Comparison of ENCODE assay signal across 11 cellular contexts in genomic region chr2:218885981-218886447, GRCh38. TPM values are rescaled to one million over a fixed set of nuclear protein-coding genes. Genes with fewer than 3 reads are reported as not detected.
DNase-seq lines count a peak whose midpoint lies in the region; ATAC-seq and TF ChIP-seq lines count a peak whose summit lies in the region.
"Had no signal": no experiment of that assay in that cellular context is flagged by ENCODE, and none has a peak within 500 bp of the region (broad histone marks: within the 10 kb centered on the region; RNA-seq: fewer than 3 reads in every experiment).

No MANE protein-coding gene starts in this region.

- no peaks in the 10 kb centered on the region for H3K9me3 ChIP-seq in MM.1S (replicated peaks; ENCODE audit: insufficient read depth, low read length)

- POLR2A ChIA-PET in activated CD8-positive, alpha-beta T cell treated with anti-CD3 and anti-CD28 coated beads for 36 hours (lab: Charles Lee): interaction anchor here (0.9 to 16.8 kb wide), 3 partner anchors 8 to 343 kb away, joined by 3 to 284 read pairs (median 24); partner anchors contain the start of gene WNT10A
- POLR2A ChIA-PET in activated CD8-positive, alpha-beta T cell treated with anti-CD3 and anti-CD28 coated beads, Interleukin-2, amount 10 ng/mL, durations not matched to agents 7 days and 5 days (lab: Charles Lee): no interaction called here

- H3K36me3 Mint-ChIP-seq in activated CD8-positive, alpha-beta T cell treated with anti-CD3 and anti-CD28 coated beads for 36 hours (ENCODE audit: low read depth): peaks cover 15% of the 10 kb centered on the region
- H3K36me3 Mint-ChIP-seq in activated CD8-positive, alpha-beta T cell treated with anti-CD3 and anti-CD28 coated beads, Interleukin-2, amount 10 ng/mL, durations not matched to agents 7 days and 5 days (ENCODE audit: low read depth): no peaks in the 10 kb centered on the region
- H3K36me3 Mint-ChIP-seq in CD14-positive monocyte: peaks cover 0 to 12% of the 10 kb centered on the region in 2 donors

- intact Hi-C loops in activated CD8-positive, alpha-beta T cell treated with anti-CD3 and anti-CD28 coated beads for 36 hours (cut with micrococcal nuclease): no loop called here
- intact Hi-C loops in Right ventricle myocardium inferior (cut with DNase I): no loop called here
- intact Hi-C loops in CD14-positive monocyte (cut with micrococcal nuclease): no loop called here

- no peak for ATAC-seq in activated CD8-positive, alpha-beta T cell treated with anti-CD3 and anti-CD28 coated beads for 36 hours
- no peak for ATAC-seq in activated CD8-positive, alpha-beta T cell treated with anti-CD3 and anti-CD28 coated beads, Interleukin-2, amount 10 ng/mL, durations not matched to agents 7 days and 5 days
- ATAC-seq in HG02678 (IDR thresholded peaks at IDR 0.05; ENCODE audit: unreplicated experiment): peak; percentile 58
- no peak for ATAC-seq in Right ventricle myocardium inferior

- no peaks in the 10 kb centered on the region for H3K36me3 ChIP-seq in MM.1S (replicated peaks; ENCODE audit: insufficient read depth, low read length)

- H3K9me2 ChIP-seq in MM.1S (replicated peaks; ENCODE audit: insufficient read depth, low read length): no peaks in the 10 kb centered on the region

- no peak for TF ChIP-seq CTCF in activated CD8-positive, alpha-beta T cell treated with anti-CD3 and anti-CD28 coated beads for 36 hours (IDR thresholded peaks at IDR 0.05)
- TF ChIP-seq CTCF in MM.1S (IDR thresholded peaks at IDR 0.05; ENCODE audit: low read length) (no peak), CD14-positive monocyte (IDR thresholded peaks at IDR 0.05) (no peak)

- no peaks in the 10 kb centered on the region for H3K9me3 Mint-ChIP-seq in activated CD8-positive, alpha-beta T cell treated with anti-CD3 and anti-CD28 coated beads for 36 hours
- H3K9me3 Mint-ChIP-seq in activated CD8-positive, alpha-beta T cell treated with anti-CD3 and anti-CD28 coated beads, Interleukin-2, amount 10 ng/mL, durations not matched to agents 7 days and 5 days (ENCODE audit: insufficient read depth): no peaks in the 10 kb centered on the region
- peaks cover 0 to 18% (median 4%) of the 10 kb centered on the region in 7 donors for H3K9me3 Mint-ChIP-seq in CD14-positive monocyte

- no peak overlapping the region for H3K4me3 Mint-ChIP-seq in activated CD8-positive, alpha-beta T cell treated with anti-CD3 and anti-CD28 coated beads for 36 hours
- no peak overlapping the region for H3K4me3 Mint-ChIP-seq in activated CD8-positive, alpha-beta T cell treated with anti-CD3 and anti-CD28 coated beads, Interleukin-2, amount 10 ng/mL, durations not matched to agents 7 days and 5 days
- no peak overlapping the region for H3K4me3 Mint-ChIP-seq in CD14-positive monocyte

- no peak overlapping the region for H2AFZ ChIP-seq in MM.1S (ENCODE audit: low read length)

- no peaks in the 10 kb centered on the region for H4K20me1 ChIP-seq in MM.1S (ENCODE audit: insufficient read depth, low read length)

- H3K27me3 ChIP-seq in MM.1S (replicated peaks; ENCODE audit: insufficient read depth, low read length): no peaks in the 10 kb centered on the region

- CTCF ChIA-PET in activated CD8-positive, alpha-beta T cell treated with anti-CD3 and anti-CD28 coated beads for 36 hours (lab: Charles Lee): interaction anchor here (1.3 to 23.0 kb wide), 3 partner anchors 6 to 109 kb away, joined by 3 to 1101 read pairs (median 1101); partner anchors contain the start of gene WNT10A
- CTCF ChIA-PET in activated CD8-positive, alpha-beta T cell treated with anti-CD3 and anti-CD28 coated beads, Interleukin-2, amount 10 ng/mL, durations not matched to agents 7 days and 5 days (lab: Charles Lee): interaction anchor here (1.1 to 22.4 kb wide), 4 partner anchors 9 to 43 kb away, joined by 3 to 930 read pairs (median 60); no protein-coding TSS in a partner anchor

- H3K9ac ChIP-seq in MM.1S (ENCODE audit: low read length): peak overlapping the region; percentile 82

- peaks cover 73% of the 10 kb centered on the region for H3K79me2 ChIP-seq in MM.1S (ENCODE audit: low read length)

- no peak overlapping the region for H3K4me3 ChIP-seq in MM.1S (ENCODE audit: low read length)

- DNase-seq in activated CD8-positive, alpha-beta T cell treated with anti-CD3 and anti-CD28 coated beads for 36 hours: no peak
- no peak for DNase-seq in activated CD8-positive, alpha-beta T cell treated with anti-CD3 and anti-CD28 coated beads, Interleukin-2, amount 10 ng/mL, durations not matched to agents 7 days and 5 days
- DNase-seq in MM.1S (peak; percentile 73), NCI-H2171 (lab: John Stamatoyannopoulos, UW) (no peak), Right ventricle myocardium inferior (ENCODE audit: missing footprints) (no peak), CD14-positive monocyte (ENCODE audit: low spot score) (no peak)
- no peak for DNase-seq in stimulated activated naive CD4-positive, alpha-beta T cell treated with Interleukin-2 at 50 U/mL for 16 hours (lab: John Stamatoyannopoulos, UW)
- DNase-seq: NCI-H2029 had no signal

- H3K27ac ChIP-seq in MM.1S (ENCODE audit: low read length): peak overlapping the region; percentile 86

- H3K4me1 Mint-ChIP-seq in activated CD8-positive, alpha-beta T cell treated with anti-CD3 and anti-CD28 coated beads for 36 hours (ENCODE audit: low read depth): peaks cover 36% of the 10 kb centered on the region
- H3K4me1 Mint-ChIP-seq in activated CD8-positive, alpha-beta T cell treated with anti-CD3 and anti-CD28 coated beads, Interleukin-2, amount 10 ng/mL, durations not matched to agents 7 days and 5 days (ENCODE audit: low read depth): peaks cover 4% of the 10 kb centered on the region
- H3K4me1 Mint-ChIP-seq in CD14-positive monocyte: peaks cover 9% of the 10 kb centered on the region

- peaks cover 33% of the 10 kb centered on the region for H3F3A ChIP-seq in MM.1S (ENCODE audit: insufficient read depth, low read length)

- peak overlapping the region; percentile 7 for H3K27ac Mint-ChIP-seq in activated CD8-positive, alpha-beta T cell treated with anti-CD3 and anti-CD28 coated beads for 36 hours
- no peak overlapping the region for H3K27ac Mint-ChIP-seq in activated CD8-positive, alpha-beta T cell treated with anti-CD3 and anti-CD28 coated beads, Interleukin-2, amount 10 ng/mL, durations not matched to agents 7 days and 5 days
- no peak overlapping the region for H3K27ac Mint-ChIP-seq in CD14-positive monocyte

- H3K27me3 Mint-ChIP-seq in activated CD8-positive, alpha-beta T cell treated with anti-CD3 and anti-CD28 coated beads for 36 hours: peaks cover 12% of the 10 kb centered on the region
- H3K27me3 Mint-ChIP-seq in activated CD8-positive, alpha-beta T cell treated with anti-CD3 and anti-CD28 coated beads, Interleukin-2, amount 10 ng/mL, durations not matched to agents 7 days and 5 days (ENCODE audit: low read depth): peaks cover 62% of the 10 kb centered on the region
- H3K27me3 Mint-ChIP-seq in CD14-positive monocyte (ENCODE audit: low read depth in 3 of 3): peaks cover 57 to 84% (median 61%) of the 10 kb centered on the region in 3 donors

- peak overlapping the region; percentile 93 for H3K4me2 ChIP-seq in MM.1S (ENCODE audit: low read depth, low read length)

- peaks cover 61% of the 10 kb centered on the region for H3K4me1 ChIP-seq in MM.1S (ENCODE audit: low read length)

RNA-seq across cellular contexts. Expression of gene WNT10A, which starts 5.4 kb away (rescaled TPM):
- total RNA-seq in activated CD8-positive, alpha-beta T cell treated with anti-CD3 and anti-CD28 coated beads for 36 hours: 10 to 100 TPM; 27.9 to 29.2 TPM
- total RNA-seq in activated CD8-positive, alpha-beta T cell treated with anti-CD3 and anti-CD28 coated beads, Interleukin-2, amount 10 ng/mL, durations not matched to agents 7 days and 5 days: not detected
- total RNA-seq in Right ventricle myocardium inferior: not detected
- polyA plus RNA-seq in CD14-positive monocyte: not detected
- total RNA-seq: H1 had no signal

RNA-seq across cellular contexts. Expression of gene WNT6, which starts 26.4 kb away (rescaled TPM):
- under 1 TPM; 0.25 to 0.34 TPM for total RNA-seq in activated CD8-positive, alpha-beta T cell treated with anti-CD3 and anti-CD28 coated beads for 36 hours
- not detected for total RNA-seq in activated CD8-positive, alpha-beta T cell treated with anti-CD3 and anti-CD28 coated beads, Interleukin-2, amount 10 ng/mL, durations not matched to agents 7 days and 5 days
- total RNA-seq in Right ventricle myocardium inferior: 2.1 TPM
- polyA plus RNA-seq in CD14-positive monocyte: under 1 TPM; 0.27 to 0.37 TPM
- total RNA-seq: H1 had no signal
- polyA plus RNA-seq: H1 had no signal

RNA-seq across cellular contexts. Expression of gene PRKAG3, which starts 54.4 kb away (rescaled TPM):
- total RNA-seq in activated CD8-positive, alpha-beta T cell treated with anti-CD3 and anti-CD28 coated beads for 36 hours: not detected
- total RNA-seq in activated CD8-positive, alpha-beta T cell treated with anti-CD3 and anti-CD28 coated beads, Interleukin-2, amount 10 ng/mL, durations not matched to agents 7 days and 5 days: not detected
- total RNA-seq in Right ventricle myocardium inferior: not detected
- not detected for polyA plus RNA-seq in CD14-positive monocyte
- total RNA-seq: astrocyte, H1 had no signal
- polyA plus RNA-seq: H1 had no signal

Comparison
In these comparisons a context has a peak if more than half of its experiments do, and no peak if none do; other contexts are left out.
1. RNA of gene WNT10A, which starts 5.4 kb away (total RNA-seq): 27.9 to 29.2 TPM in activated CD8-positive, alpha-beta T cell treated with anti-CD3 and anti-CD28 coated beads for 36 hours; not detected in activated CD8-positive, alpha-beta T cell treated with anti-CD3 and anti-CD28 coated beads, Interleukin-2, amount 10 ng/mL, durations not matched to agents 7 days and 5 days and not detected in Right ventricle myocardium inferior (single experiment); every median in the first group is over 10 times any median in the second.